Comparison of ENCODE assay signal across 8 cellular contexts in genomic region chr6:114342086-114342825, GRCh38. TPM values are rescaled to one million over a fixed set of nuclear protein-coding genes. Genes with fewer than 3 reads are reported as not detected.
A peak's percentile ranks its signal among the peaks of the same experiment; 100 is the strongest.
DNase-seq lines count a peak whose midpoint lies in the region; ATAC-seq and TF ChIP-seq lines count a peak whose summit lies in the region.

No MANE protein-coding gene starts in this region.

- no peak overlapping the region for H3K9ac ChIP-seq in liver (ENCODE audit: low read depth in 1 of 2, low read length in 2 of 2)

- no peaks in the 10 kb centered on the region for H3K9me3 ChIP-seq in breast epithelium
- H3K9me3 ChIP-seq in liver (ENCODE audit: control insufficient read depth in 4 of 4, low read length in 3 of 4), result no peaks in the 10 kb centered on the region
- H3K9me3 ChIP-seq in thymus (ENCODE audit: control insufficient read depth), result no peaks in the 10 kb centered on the region

- H3K4me3 ChIP-seq in BJ (ENCODE audit: low read depth, low read length), result peak overlapping the region; percentile 35
- H3K4me3 ChIP-seq in breast epithelium, result peak overlapping the region; percentile 42 to 73 (median 55)
- H3K4me3 ChIP-seq in liver (ENCODE audit: low read depth in 1 of 3, low read length in 3 of 3), result peak overlapping the region in 2 of 3 donors; percentile 0 to 56
- peak overlapping the region; percentile 38 for H3K4me3 ChIP-seq in thymus (ENCODE audit: low read length)

- CTCF ChIA-PET in BJ (lab: Yijun Ruan, JAX), result interaction anchor here (0.8 to 1.1 kb wide), 2 partner anchors 10 to 348 kb away, joined by 3 read pairs; no protein-coding TSS in a partner anchor

- no peak for TF ChIP-seq POLR2A in breast epithelium (IDR thresholded peaks at IDR 0.05)

- WGBS in liver, result 1% methylated on average over 92 of the region's 92 CpGs
- WGBS in thymus, result under 1% methylated on average over 92 of the region's 92 CpGs

- POLR2A ChIA-PET in BJ (lab: Charles Lee), result no interaction called here

- no peak for ATAC-seq in HG02588 (IDR thresholded peaks at IDR 0.05; ENCODE audit: unreplicated experiment)
- ATAC-seq in HG03521 (IDR thresholded peaks at IDR 0.05; ENCODE audit: unreplicated experiment), result no peak

- no peaks in the 10 kb centered on the region for H3K4me1 ChIP-seq in breast epithelium
- peaks cover 11 to 20% (median 15%) of the 10 kb centered on the region in 4 donors for H3K4me1 ChIP-seq in liver (ENCODE audit: control insufficient read depth in 4 of 4, insufficient read depth in 4 of 4, low read length in 3 of 4)
- H3K4me1 ChIP-seq in thymus (ENCODE audit: control insufficient read depth, insufficient read depth, low read length), result peaks cover 2% of the 10 kb centered on the region

- no peak for TF ChIP-seq CTCF in BJ (IDR thresholded peaks at IDR 0.05; ENCODE audit: insufficient read depth, low read depth, low read length)
- TF ChIP-seq CTCF in breast epithelium (IDR thresholded peaks at IDR 0.05), result no peak
- no peak for TF ChIP-seq CTCF in liver (IDR thresholded peaks at IDR 0.05; ENCODE audit: low read depth, low read length, missing input control)

- intact Hi-C loops in breast epithelium (cut with DNase I; ENCODE audit: low total_unique reads), result no loop called here

- TF ChIP-seq RAD21 in liver (IDR thresholded peaks at IDR 0.05), result no peak

- H3K27ac ChIP-seq in breast epithelium (no peak overlapping the region), liver (ENCODE audit: low read depth in 1 of 2, low read length in 2 of 2) (no peak overlapping the region), thymus (ENCODE audit: low read depth) (no peak overlapping the region)

- DNase-seq in BJ (ENCODE audit: low read depth) (no peak), HuH-7 (ENCODE audit: low spot score) (peak; percentile 44), breast epithelium (ENCODE audit: low spot score in 2 of 2) (no peak), dedifferentiated amniotic fluid mesenchymal stem cell (ENCODE audit: extremely low spot score) (no peak)

- H3K36me3 ChIP-seq in BJ (ENCODE audit: control insufficient read depth, insufficient read depth, low read length), result no peaks in the 10 kb centered on the region
- no peaks in the 10 kb centered on the region for H3K36me3 ChIP-seq in breast epithelium
- no peaks in the 10 kb centered on the region for H3K36me3 ChIP-seq in liver (ENCODE audit: control insufficient read depth in 4 of 4, insufficient read depth in 3 of 4, low read depth in 1 of 4, low read length in 3 of 4)
- H3K36me3 ChIP-seq in thymus (ENCODE audit: control insufficient read depth, insufficient read depth), result no peaks in the 10 kb centered on the region

- H3K27me3 ChIP-seq in BJ (ENCODE audit: control insufficient read depth, insufficient read depth, low read length) (peaks cover 19% of the 10 kb centered on the region), breast epithelium (peaks cover 5 to 32% of the 10 kb centered on the region in 2 donors), liver (ENCODE audit: control insufficient read depth in 4 of 4, insufficient read depth in 4 of 4, low read length in 3 of 4) (peaks cover 0 to 15% (median 11%) of the 10 kb centered on the region in 4 donors), thymus (ENCODE audit: control insufficient read depth, insufficient read depth) (peaks cover 26% of the 10 kb centered on the region)

TF ChIP-seq in liver, 16 proteins besides CTCF, POLR2A, EP300 and RAD21:
- no peak for TF ChIP-seq ATF3 (IDR thresholded peaks at IDR 0.05)
- no peak for TF ChIP-seq REST (IDR thresholded peaks at IDR 0.05)
- TF ChIP-seq JUND (IDR thresholded peaks at IDR 0.05), result no peak
- no peak for TF ChIP-seq HNF4G (IDR thresholded peaks at IDR 0.05)
- TF ChIP-seq RXRA (IDR thresholded peaks at IDR 0.05), result no peak
- no peak for TF ChIP-seq ZBTB33 (IDR thresholded peaks at IDR 0.05)

RNA-seq across cellular contexts. Expression of gene HS3ST5, which starts 0.6 kb away (rescaled TPM):
- polyA plus RNA-seq in BJ (2011; rRNA removed), result not detected in 2 replicates
- not detected in 2 replicates for polyA minus RNA-seq in BJ (2011; rRNA and poly(A)+ RNA removed)
- total RNA-seq in breast epithelium, result not detected
- total RNA-seq in liver, result not detected
- not detected for polyA plus RNA-seq in liver
- polyA plus RNA-seq in thymus, result 0.02 TPM
